20 cellular contexts compared by ENCODE assay signal in the genomic region with DNA sequence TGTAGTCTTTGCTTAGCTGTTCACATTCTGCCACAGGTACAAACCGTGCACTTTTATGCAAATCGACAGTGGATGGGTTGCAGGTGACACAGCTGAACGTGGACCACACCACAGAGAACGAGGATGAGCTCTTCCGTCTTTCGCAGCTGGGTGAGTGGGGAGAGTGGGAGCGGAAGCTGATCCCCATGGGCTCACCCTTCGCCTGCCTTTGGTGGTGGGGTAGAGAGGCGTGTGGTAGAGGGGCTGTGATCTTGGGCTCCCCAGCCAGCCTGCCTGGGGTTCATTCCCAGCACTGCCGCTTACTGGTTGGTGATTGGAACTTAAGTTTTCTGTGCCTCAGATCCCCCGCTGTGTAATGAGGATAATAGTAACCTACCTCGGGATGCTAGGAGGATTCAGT. TPM values are rescaled to one million over a fixed set of nuclear protein-coding genes. Genes with fewer than 3 reads are reported as not detected.
A peak's percentile ranks its signal among the peaks of the same experiment; 100 is the strongest.
DNase-seq lines count a peak whose midpoint lies in the region; ATAC-seq and TF ChIP-seq lines count a peak whose summit lies in the region.
"Had no signal": no experiment of that assay in that cellular context is flagged by ENCODE, and none has a peak within 500 bp of the region (broad histone marks: within the 10 kb centered on the region; RNA-seq: fewer than 3 reads in every experiment).

No MANE protein-coding gene starts in this region.

- no peaks in the 10 kb centered on the region for H3K27me3 Mint-ChIP-seq in memory B cell

- no peak overlapping the region for H3K4me3 ChIP-seq in OCI-LY7 (ENCODE audit: low read depth, low read length, poor library complexity, severe bottlenecking)

- H3K27ac Mint-ChIP-seq in activated naive CD4-positive, alpha-beta T cell treated with anti-CD3 and anti-CD28 coated beads, Interleukin-2, amount 50 U/mL, for 72 hours: peak overlapping the region; percentile 56 to 61
- H3K27ac Mint-ChIP-seq in memory B cell: peak overlapping the region; percentile 36

- peaks cover 15% of the 10 kb centered on the region for H3K4me1 ChIP-seq in OCI-LY7 (ENCODE audit: insufficient read depth, low read length, poor library complexity, severe bottlenecking)

- CTCF ChIA-PET in OCI-LY7 (lab: Charles Lee; ENCODE audit: unreplicated experiment): no interaction called here

- peaks cover 8% of the 10 kb centered on the region for H3K4me1 Mint-ChIP-seq in memory B cell

- H2AFZ ChIP-seq in OCI-LY7 (ENCODE audit: low read length): no peak overlapping the region

- no peak for ATAC-seq in activated naive CD4-positive, alpha-beta T cell treated with anti-CD3 and anti-CD28 coated beads, Interleukin-2, amount 50 U/mL, for 72 hours
- peak; percentile 29 for ATAC-seq in memory B cell (ENCODE audit: low read depth)
- no peak for ATAC-seq in GM19397 (IDR thresholded peaks at IDR 0.05; ENCODE audit: unreplicated experiment)
- ATAC-seq: Right ventricle myocardium inferior had no signal

- BruUV-seq in OCI-LY7 (replicated peaks; lab: Mats Ljungman, UMichigan): no TSS peak

- no peaks in the 10 kb centered on the region for H3K9me3 ChIP-seq in OCI-LY7 (ENCODE audit: low read length)

- H3K79me2 ChIP-seq in OCI-LY7 (ENCODE audit: insufficient read depth, low read depth, low read length): no peaks in the 10 kb centered on the region

- POLR2A ChIA-PET in OCI-LY7 (lab: Charles Lee): interaction anchor here (0.6 to 1.5 kb wide), 2 partner anchors 12 to 957 kb away, joined by 3 to 4 read pairs; no protein-coding TSS in a partner anchor

- H3K9me3 Mint-ChIP-seq in activated naive CD4-positive, alpha-beta T cell treated with anti-CD3 and anti-CD28 coated beads, Interleukin-2, amount 50 U/mL, for 72 hours: no peaks in the 10 kb centered on the region
- H3K9me3 Mint-ChIP-seq in memory B cell: no peaks in the 10 kb centered on the region

- H3K4me2 ChIP-seq in OCI-LY7 (ENCODE audit: low read length): peak overlapping the region; percentile 59
- H3K4me2 ChIP-seq: KMS-11 had no signal

- peaks cover 15% of the 10 kb centered on the region in 2 donors for H3K36me3 Mint-ChIP-seq in activated naive CD4-positive, alpha-beta T cell treated with anti-CD3 and anti-CD28 coated beads, Interleukin-2, amount 50 U/mL, for 72 hours
- H3K36me3 Mint-ChIP-seq in memory B cell: peaks cover 26% of the 10 kb centered on the region

- H3K27ac ChIP-seq in OCI-LY7 (ENCODE audit: low read depth, low read length, poor library complexity, severe bottlenecking): peak overlapping the region; percentile 23
- H3K27ac ChIP-seq: 22Rv1, C4-2B, KMS-11 had no signal

- no peaks in the 10 kb centered on the region for H3K9me2 ChIP-seq in OCI-LY7 (ENCODE audit: insufficient read depth, low read length)

- DNase-seq in activated naive CD4-positive, alpha-beta T cell treated with anti-CD3 and anti-CD28 coated beads, Interleukin-2, amount 50 U/mL, for 72 hours (ENCODE audit: low spot score in 2 of 2): no peak
- no peak for DNase-seq in activated naive CD4-positive, alpha-beta T cell treated with anti-CD3 and anti-CD28 coated beads, Interleukin-2, amount 50 U/mL, for 16 hours
- DNase-seq in OCI-LY7 (ENCODE audit: low spot score) (peak; percentile 42), memory B cell (ENCODE audit: low spot score in 2 of 2) (no peak), NCI-H146 (lab: John Stamatoyannopoulos, UW) (no peak), NCI-H128 (lab: John Stamatoyannopoulos, UW; ENCODE audit: unreplicated experiment) (no peak)
- no peak for DNase-seq in stimulated activated CD4-positive, alpha-beta T cell treated with anti-CD3 and anti-CD28 coated beads, Interleukin-4, amount 100 ng/mL, for 1 hour
- DNase-seq: ACHN; GDM1; IMR-90; NCI-H187; NCI-H510A treated with DMSO at 0.1 percent for 48 hours; NCI-H774; NK-92 treated with Interleukin-12 subunit alpha and Interleukin-12 subunit beta, amount 100 ng/mL, for 24 hours had no signal

- H4K20me1 ChIP-seq in OCI-LY7 (ENCODE audit: insufficient read depth, low read length): no peaks in the 10 kb centered on the region

- no peak overlapping the region for H3K4me3 Mint-ChIP-seq in memory B cell

- peaks cover 81% of the 10 kb centered on the region for H3K36me3 ChIP-seq in OCI-LY7 (ENCODE audit: insufficient read depth, low read length)

- TF ChIP-seq CTCF in OCI-LY7 (conservative IDR thresholded peaks at IDR 0.05; ENCODE audit: low read length): peak; percentile 43; the same call in 1 of the 2 replicates

- intact Hi-C loops in OCI-LY7 (cut with micrococcal nuclease; ENCODE audit: unreplicated experiment): no loop called here

RNA-seq across cellular contexts. Expression of gene TAB1, which starts 19.1 kb away (rescaled TPM):
- total RNA-seq in activated naive CD4-positive, alpha-beta T cell treated with anti-CD3 and anti-CD28 coated beads, Interleukin-2, amount 50 U/mL, for 72 hours: 10 to 100 TPM; 14.0 to 22.0 TPM
- 17.7 and 18.1 TPM in 2 replicates for total RNA-seq in OCI-LY7 (2014; rRNA removed; shearing (Covaris generic))
- total RNA-seq in OCI-LY7 (2022): 36.5 and 38.2 TPM in 2 replicates

RNA-seq across cellular contexts. Expression of gene MGAT3, which starts 38.1 kb away (rescaled TPM):
- total RNA-seq in activated naive CD4-positive, alpha-beta T cell treated with anti-CD3 and anti-CD28 coated beads, Interleukin-2, amount 50 U/mL, for 72 hours: 1 to 10 TPM; 1.9 to 2.8 TPM
- 15.4 and 16.3 TPM in 2 replicates for total RNA-seq in OCI-LY7 (2014; rRNA removed; shearing (Covaris generic))
- total RNA-seq in OCI-LY7 (2022): 34.1 and 44.3 TPM in 2 replicates
- total RNA-seq: M059J had no signal

Comparison
In these comparisons a context has a peak if more than half of its experiments do, and no peak if none do; other contexts are left out.
1. RNA of gene MGAT3, which starts 38.1 kb away (total RNA-seq): 15.4 to 44.3 TPM in OCI-LY7; 1.9 to 2.8 TPM in activated naive CD4-positive, alpha-beta T cell treated with anti-CD3 and anti-CD28 coated beads, Interleukin-2, amount 50 U/mL, for 72 hours; every median in the first group is over 4 times any median in the second.